In the genomic region with DNA sequence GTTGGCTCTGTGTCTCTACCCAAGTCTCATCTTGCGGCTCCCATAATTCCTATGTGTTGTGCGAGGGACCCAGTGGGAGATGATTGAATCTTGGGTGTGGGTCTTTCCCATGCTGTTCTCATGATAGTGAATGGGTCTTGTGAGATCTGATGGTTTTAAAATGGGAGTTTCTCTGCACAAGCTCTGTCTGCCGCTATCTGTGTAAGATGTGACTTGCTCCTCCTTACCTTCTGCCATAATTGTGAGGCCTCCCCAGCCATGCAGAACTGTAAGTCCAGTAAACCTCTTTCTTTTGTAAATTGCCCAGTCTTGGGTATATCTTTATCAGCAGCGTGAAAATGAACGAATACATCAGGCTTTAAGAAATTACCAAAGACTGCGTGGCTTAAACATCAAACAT, we compare ENCODE assay signal across 17 cellular contexts. TPM values are rescaled to one million over a fixed set of nuclear protein-coding genes. Genes with fewer than 3 reads are reported as not detected.
DNase-seq lines count a peak whose midpoint lies in the region; ATAC-seq, FAIRE-seq and TF ChIP-seq lines count a peak whose summit lies in the region.
"Had no signal": no experiment of that assay in that cellular context is flagged by ENCODE, and none has a peak within 500 bp of the region (broad histone marks: within the 10 kb centered on the region; RNA-seq: fewer than 3 reads in every experiment).

No MANE protein-coding gene starts in this region.

- TF ChIP-seq CTCF in activated CD8-positive, alpha-beta T cell treated with anti-CD3 and anti-CD28 coated beads for 36 hours (IDR thresholded peaks at IDR 0.05) = no peak
- no peak for TF ChIP-seq CTCF in endothelial cell (IDR thresholded peaks at IDR 0.05; ENCODE audit: unreplicated experiment)

- POLR2A ChIA-PET in activated CD8-positive, alpha-beta T cell treated with anti-CD3 and anti-CD28 coated beads for 36 hours (lab: Charles Lee) = interaction anchor here (1.3 kb wide), 1 partner anchor 12 kb away, joined by 3 read pairs; no protein-coding TSS in a partner anchor

- H3K9me3 Mint-ChIP-seq in activated naive CD4-positive, alpha-beta T cell treated with anti-CD3 and anti-CD28 coated beads for 36 hours = peaks cover 12% of the 10 kb centered on the region
- peaks cover 10% of the 10 kb centered on the region for H3K9me3 Mint-ChIP-seq in activated CD8-positive, alpha-beta T cell treated with anti-CD3 and anti-CD28 coated beads for 36 hours
- H3K9me3 Mint-ChIP-seq in endothelial cell (ENCODE audit: unreplicated experiment) = no peaks in the 10 kb centered on the region
- H3K9me3 Mint-ChIP-seq in T-helper 2 cell treated with Interferon-gamma antibody and Interleukin-4, amounts not matched to agents 5 μg/mL and 100 μg/mL, for 36 hours = peaks cover 16% of the 10 kb centered on the region

- FAIRE-seq in GM12891 (lab: Jason Lieb, UNC) = no peak
- FAIRE-seq: A204.1, D721Med had no signal

- H3K4me3 Mint-ChIP-seq in activated naive CD4-positive, alpha-beta T cell treated with anti-CD3 and anti-CD28 coated beads for 36 hours = no peak overlapping the region
- no peak overlapping the region for H3K4me3 Mint-ChIP-seq in activated CD8-positive, alpha-beta T cell treated with anti-CD3 and anti-CD28 coated beads for 36 hours
- peak overlapping the region; percentile 32 for H3K4me3 Mint-ChIP-seq in endothelial cell (ENCODE audit: unreplicated experiment)
- H3K4me3 Mint-ChIP-seq in T-helper 2 cell treated with Interferon-gamma antibody and Interleukin-4, amounts not matched to agents 5 μg/mL and 100 μg/mL, for 36 hours = no peak overlapping the region
- H3K4me3 Mint-ChIP-seq: CD14-positive monocyte had no signal

- TF ChIP-seq POLR2A in GM12891 (IDR thresholded peaks at IDR 0.05; ENCODE audit: low read depth, low read length) = no peak

- ATAC-seq in activated CD8-positive, alpha-beta T cell treated with anti-CD3 and anti-CD28 coated beads for 36 hours = no peak
- ATAC-seq in GM21447 (IDR thresholded peaks at IDR 0.05; ENCODE audit: unreplicated experiment) = no peak

- CTCF ChIA-PET in activated naive CD4-positive, alpha-beta T cell treated with anti-CD3 and anti-CD28 coated beads for 36 hours (lab: Charles Lee) = interaction anchor here (0.7 kb wide), 1 partner anchor 58 kb away, joined by 3 read pairs; no protein-coding TSS in a partner anchor
- CTCF ChIA-PET in activated CD8-positive, alpha-beta T cell treated with anti-CD3 and anti-CD28 coated beads for 36 hours (lab: Charles Lee) = interaction anchor here (1.3 to 1.7 kb wide), 2 partner anchors 10 to 113 kb away, joined by 4 to 5 read pairs; no protein-coding TSS in a partner anchor

- peaks cover 27% of the 10 kb centered on the region for H3K36me3 Mint-ChIP-seq in activated naive CD4-positive, alpha-beta T cell treated with anti-CD3 and anti-CD28 coated beads for 36 hours (ENCODE audit: low read depth)
- H3K36me3 Mint-ChIP-seq in activated CD8-positive, alpha-beta T cell treated with anti-CD3 and anti-CD28 coated beads for 36 hours (ENCODE audit: low read depth) = peaks cover 44% of the 10 kb centered on the region
- H3K36me3 Mint-ChIP-seq in endothelial cell (ENCODE audit: low read depth, unreplicated experiment) = peaks cover 20% of the 10 kb centered on the region
- H3K36me3 Mint-ChIP-seq in T-helper 2 cell treated with Interferon-gamma antibody and Interleukin-4, amounts not matched to agents 5 μg/mL and 100 μg/mL, for 36 hours (ENCODE audit: low read depth) = peaks cover 28% of the 10 kb centered on the region

- DNase-seq in activated naive CD4-positive, alpha-beta T cell treated with anti-CD3 and anti-CD28 coated beads for 36 hours = no peak
- no peak for DNase-seq in activated naive CD4-positive, alpha-beta T cell treated with Interleukin-2 at 50 U/mL for 16 hours
- no peak for DNase-seq in activated CD8-positive, alpha-beta T cell treated with anti-CD3 and anti-CD28 coated beads for 36 hours
- DNase-seq in endothelial cell (ENCODE audit: low spot score) = no peak
- no peak for DNase-seq in GM12891 (ENCODE audit: insufficient read length, low spot score)
- no peak for DNase-seq in NCI-H1105 (lab: John Stamatoyannopoulos, UW)
- no peak for DNase-seq in T-helper 2 cell treated with Interferon-gamma antibody and Interleukin-4, amounts not matched to agents 5 μg/mL and 100 μg/mL, for 36 hours (ENCODE audit: low spot score)
- DNase-seq: DND-41, GDM1, GOT3, NCI-H1048, NCI-H2107, NCI-H69 had no signal

- H3K27me3 Mint-ChIP-seq in activated naive CD4-positive, alpha-beta T cell treated with anti-CD3 and anti-CD28 coated beads for 36 hours (ENCODE audit: low read depth) = no peaks in the 10 kb centered on the region
- no peaks in the 10 kb centered on the region for H3K27me3 Mint-ChIP-seq in activated CD8-positive, alpha-beta T cell treated with anti-CD3 and anti-CD28 coated beads for 36 hours
- H3K27me3 Mint-ChIP-seq in endothelial cell (ENCODE audit: unreplicated experiment) = peaks cover 7% of the 10 kb centered on the region
- H3K27me3 Mint-ChIP-seq in T-helper 2 cell treated with Interferon-gamma antibody and Interleukin-4, amounts not matched to agents 5 μg/mL and 100 μg/mL, for 36 hours (ENCODE audit: low read depth) = no peaks in the 10 kb centered on the region

- peak overlapping the region; percentile 48 for H3K27ac Mint-ChIP-seq in activated naive CD4-positive, alpha-beta T cell treated with anti-CD3 and anti-CD28 coated beads for 36 hours
- peak overlapping the region; percentile 77 for H3K27ac Mint-ChIP-seq in activated CD8-positive, alpha-beta T cell treated with anti-CD3 and anti-CD28 coated beads for 36 hours
- no peak overlapping the region for H3K27ac Mint-ChIP-seq in endothelial cell (ENCODE audit: unreplicated experiment)
- H3K27ac Mint-ChIP-seq in T-helper 2 cell treated with Interferon-gamma antibody and Interleukin-4, amounts not matched to agents 5 μg/mL and 100 μg/mL, for 36 hours = no peak overlapping the region

- H3K4me1 Mint-ChIP-seq in activated naive CD4-positive, alpha-beta T cell treated with anti-CD3 and anti-CD28 coated beads for 36 hours (ENCODE audit: low read depth) = peaks cover 68% of the 10 kb centered on the region
- peaks cover 64% of the 10 kb centered on the region for H3K4me1 Mint-ChIP-seq in activated CD8-positive, alpha-beta T cell treated with anti-CD3 and anti-CD28 coated beads for 36 hours (ENCODE audit: low read depth)
- peaks cover 20% of the 10 kb centered on the region for H3K4me1 Mint-ChIP-seq in endothelial cell (ENCODE audit: unreplicated experiment)
- H3K4me1 Mint-ChIP-seq in T-helper 2 cell treated with Interferon-gamma antibody and Interleukin-4, amounts not matched to agents 5 μg/mL and 100 μg/mL, for 36 hours (ENCODE audit: low read depth) = peaks cover 41% of the 10 kb centered on the region

- intact Hi-C loops in activated naive CD4-positive, alpha-beta T cell treated with anti-CD3 and anti-CD28 coated beads for 36 hours (cut with micrococcal nuclease) = no loop called here
- intact Hi-C loops in activated CD8-positive, alpha-beta T cell treated with anti-CD3 and anti-CD28 coated beads for 36 hours (cut with micrococcal nuclease) = no loop called here

TF ChIP-seq in GM12891, 5 proteins besides CTCF, POLR2A, EP300 and RAD21:
- no peak for TF ChIP-seq TAF1 (IDR thresholded peaks at IDR 0.05; ENCODE audit: low read depth, low read length)
- TF ChIP-seq SPI1 (IDR thresholded peaks at IDR 0.05; ENCODE audit: low read depth, low read length) = no peak
- TF ChIP-seq PAX5 (IDR thresholded peaks at IDR 0.05; ENCODE audit: insufficient read depth, low read length, severe bottlenecking) = no peak
- TF ChIP-seq POU2F2 (IDR thresholded peaks at IDR 0.05; ENCODE audit: low read depth, low read length) = no peak
- TF ChIP-seq POLR2AphosphoS5 (IDR thresholded peaks at IDR 0.05; ENCODE audit: low read depth, low read length) = no peak

RNA-seq across cellular contexts. Expression of a gene that starts 31.2 kb away (rescaled TPM):
- total RNA-seq in activated naive CD4-positive, alpha-beta T cell treated with anti-CD3 and anti-CD28 coated beads for 36 hours = 10 to 100 TPM; 40.5 to 43.1 TPM
- 10 to 100 TPM; 44.4 to 46.6 TPM for total RNA-seq in activated CD8-positive, alpha-beta T cell treated with anti-CD3 and anti-CD28 coated beads for 36 hours
- total RNA-seq in endothelial cell (ENCODE audit: unreplicated experiment) = 65.7 TPM
- polyA plus RNA-seq in GM12891 (2012; ENCODE audit: low read depth, missing spikeins) = 18.5 TPM

Comparison
In these comparisons a context has a peak if more than half of its experiments do, and no peak if none do; other contexts are left out.
1. H3K27ac Mint-ChIP-seq: peak in activated naive CD4-positive, alpha-beta T cell treated with anti-CD3 and anti-CD28 coated beads for 36 hours (single experiment) and activated CD8-positive, alpha-beta T cell treated with anti-CD3 and anti-CD28 coated beads for 36 hours (single experiment); none in endothelial cell (single experiment) and T-helper 2 cell treated with Interferon-gamma antibody and Interleukin-4, amounts not matched to agents 5 μg/mL and 100 μg/mL, for 36 hours (single experiment).